1 cellular context compared by ENCODE assay signal in genomic region chr1:182426442-182427430, GRCh38.
TF ChIP-seq lines count a peak whose summit lies in the region.

No MANE protein-coding gene starts in this region.

TF ChIP-seq in GM12878, 131 proteins besides CTCF, POLR2A, EP300 and RAD21 (continued from another document and continues in another):
- TF ChIP-seq NBN (IDR thresholded peaks at IDR 0.05) (peak; percentile 62; the same call in 1 of the 2 replicates), BCL3 (IDR thresholded peaks at IDR 0.05; ENCODE audit: borderline replicate concordance, insufficient read depth, low read depth, low read length, poor library complexity, severe bottlenecking) (peak; percentile 70), STAT3 (IDR thresholded peaks at IDR 0.05; ENCODE audit: low read depth, low read length) (peak; percentile 68; the same call in 1 of the 2 replicates), MEF2A (IDR thresholded peaks at IDR 0.05; ENCODE audit: insufficient read depth, low read depth, low read length) (peak; percentile 91), ZSCAN29 (IDR thresholded peaks at IDR 0.05) (no peak), RELA (IDR thresholded peaks at IDR 0.05; ENCODE audit: borderline replicate concordance, partially characterized antibody) (no peak), MLLT1 (IDR thresholded peaks at IDR 0.05) (no peak), ATF2 (IDR thresholded peaks at IDR 0.05; ENCODE audit: low read length) (peak; percentile 91; the same call in 1 of the 2 replicates), ZNF24 (IDR thresholded peaks at IDR 0.05) (no peak), HCFC1 (IDR thresholded peaks at IDR 0.05; ENCODE audit: low read length) (no peak), MYB (IDR thresholded peaks at IDR 0.05; ENCODE audit: borderline replicate concordance, low read depth, low read length) (no peak), POLR2AphosphoS5 (IDR thresholded peaks at IDR 0.05; ENCODE audit: low read length) (no peak), ZBTB40 (IDR thresholded peaks at IDR 0.05; ENCODE audit: borderline replicate concordance) (no peak), RB1 (IDR thresholded peaks at IDR 0.05; ENCODE audit: borderline replicate concordance) (no peak), SP1 (IDR thresholded peaks at IDR 0.05; ENCODE audit: low read depth, low read length) (peak; percentile 30), ESRRA (IDR thresholded peaks at IDR 0.05; ENCODE audit: low read length) (no peak), E2F8 (IDR thresholded peaks at IDR 0.05; ENCODE audit: low read depth, partially characterized antibody) (no peak), TARDBP (IDR thresholded peaks at IDR 0.05; ENCODE audit: borderline replicate concordance) (no peak), CEBPB (IDR thresholded peaks at IDR 0.05; ENCODE audit: borderline replicate concordance in 1 of 2, low read depth in 2 of 2, low read length in 2 of 2) (no peak; a peak in 1 of 4 replicates), NKRF (conservative IDR thresholded peaks at IDR 0.05) (no peak), RUNX3 (IDR thresholded peaks at IDR 0.05; ENCODE audit: low read length) (peak; percentile 76), MXI1 (IDR thresholded peaks at IDR 0.05; ENCODE audit: low read depth, low read length) (peak; percentile 23), GATAD2B (conservative IDR thresholded peaks at IDR 0.05; ENCODE audit: low read depth) (no peak; the same call in 1 of the 2 replicates), MAX (IDR thresholded peaks at IDR 0.05; ENCODE audit: low read depth, low read length) (no peak), IRF5 (IDR thresholded peaks at IDR 0.05; ENCODE audit: borderline replicate concordance) (no peak), RELB (IDR thresholded peaks at IDR 0.05; ENCODE audit: low read depth) (peak; percentile 46; the same call in 1 of the 2 replicates), ZBED1 (IDR thresholded peaks at IDR 0.05; ENCODE audit: borderline replicate concordance) (peak; percentile 88), E2F4 (IDR thresholded peaks at IDR 0.05; ENCODE audit: low read depth, low read length) (no peak), NR2C2 (IDR thresholded peaks at IDR 0.05; ENCODE audit: borderline replicate concordance, control insufficient read depth, insufficient read length, low read depth) (no peak), CBX3 (IDR thresholded peaks at IDR 0.05; ENCODE audit: borderline replicate concordance, low read depth) (no peak), HSF1 (IDR thresholded peaks at IDR 0.05; ENCODE audit: low read depth, low read length) (no peak), TCF7 (IDR thresholded peaks at IDR 0.05; ENCODE audit: borderline replicate concordance) (no peak), PBX3 (IDR thresholded peaks at IDR 0.05; ENCODE audit: insufficient replicate concordance, low read depth, low read length) (peak; percentile 57), EZH2 (IDR thresholded peaks at IDR 0.05; ENCODE audit: borderline replicate concordance, control insufficient read depth, low read depth, low read length) (no peak), NFXL1 (IDR thresholded peaks at IDR 0.05; ENCODE audit: borderline replicate concordance) (no peak), RCOR1 (conservative IDR thresholded peaks at IDR 0.05; ENCODE audit: low read depth, low read length) (0 out of 2 replicates have a peak, but pooled peaks have one; percentile 83), NFYA (IDR thresholded peaks at IDR 0.05; ENCODE audit: borderline replicate concordance, low read depth, low read length) (no peak)
